ENCODE assay signal across 14 cellular contexts in genomic region chr17:50364715-50365114, GRCh38. TPM values are rescaled to one million over a fixed set of nuclear protein-coding genes. Genes with fewer than 3 reads are reported as not detected.
A peak's percentile ranks its signal among the peaks of the same experiment; 100 is the strongest.
DNase-seq lines count a peak whose midpoint lies in the region; ATAC-seq, FAIRE-seq and TF ChIP-seq lines count a peak whose summit lies in the region.
"Had no signal": no experiment of that assay in that cellular context is flagged by ENCODE, and none has a peak within 500 bp of the region (broad histone marks: within the 10 kb centered on the region; RNA-seq: fewer than 3 reads in every experiment).

No MANE protein-coding gene starts in this region.

- in situ Hi-C loops in GM12878 (cut with MboI) = loop anchor here (5.0 kb wide), 1 partner anchor 48 kb away; no protein-coding TSS in a partner anchor

- intact Hi-C loops in GM12878 (cut with micrococcal nuclease; ENCODE audit: unreplicated experiment) = no loop called here
- intact Hi-C loops in activated T-helper 1 cell treated with anti-CD3 and anti-CD28 coated beads, Interleukin-12 subunit alpha, Interleukin-12 subunit beta, Interleukin-2, Interleukin-4 antibody, amounts not matched to agents 30 ng/mL and 10 ng/mL and 1 ng/mL, durations not matched to agents 14 hours and 24 hours and 36 hours (cut with micrococcal nuclease) = no loop called here

- H3K27me3 ChIP-seq in GM12878 (replicated peaks in 1 of 2; ENCODE audit: control insufficient read depth in 2 of 2, insufficient read depth in 2 of 2, low read length in 1 of 2) = no peaks in the 10 kb centered on the region
- H3K27me3 ChIP-seq: BLaER1 treated with 17β-estradiol and CSF1 and Interleukin-3, amounts not matched to agents 10 nM and 100 nM had no signal

- CTCF ChIA-PET in GM12878 (lab: Yijun Ruan, JAX) = interaction anchor here (0.6 to 2.2 kb wide), 5 partner anchors 24 to 103 kb away, joined by 3 to 9 read pairs (median 3); partner anchors contain the start of gene LRRC59

- POLR2A ChIA-PET in GM12878 (lab: Charles Lee) = interaction anchor here (2.3 kb wide), 1 partner anchor 32 kb away, joined by 9 read pairs; the partner anchor contains the start of gene LRRC59

- ATAC-seq in GM12878 (no peak), HG03457 (IDR thresholded peaks at IDR 0.05; ENCODE audit: unreplicated experiment) (no peak), GM18870 (IDR thresholded peaks at IDR 0.05; ENCODE audit: unreplicated experiment) (no peak)

- SMC1A ChIA-PET in GM12878 (lab: Charles Lee; ENCODE audit: uncharacterized antibody, unreplicated experiment) = no interaction called here

- peak; percentile 16 for TF ChIP-seq CTCF in HFF-Myc (IDR thresholded peaks at IDR 0.05; ENCODE audit: low read depth, low read length, missing control alignments)
- no peak for TF ChIP-seq CTCF in GM12878 (IDR thresholded peaks at IDR 0.05 in 2 of 3, conservative IDR thresholded peaks at IDR 0.05 in 1 of 3; ENCODE audit: control insufficient read depth in 2 of 3, extremely low read depth in 1 of 3, insufficient read depth in 1 of 3, low read depth in 3 of 3, low read length in 3 of 3)

- H3K4me2 ChIP-seq in GM12878 (ENCODE audit: control insufficient read depth, insufficient read depth) = no peak overlapping the region

- H3K9me3 Mint-ChIP-seq in activated T-helper 1 cell treated with anti-CD3 and anti-CD28 coated beads, Interleukin-12 subunit alpha, Interleukin-12 subunit beta, Interleukin-2, Interleukin-4 antibody, amounts not matched to agents 30 ng/mL and 10 ng/mL and 1 ng/mL, durations not matched to agents 14 hours and 24 hours and 36 hours = no peaks in the 10 kb centered on the region
- H3K9me3 Mint-ChIP-seq: stimulated activated naive CD8-positive, alpha-beta T cell treated with anti-CD3 and anti-CD28 coated beads, Interleukin-15, Interleukin-2, amounts not matched to agents 100 ng/mL and 50 ng/mL, for 24 hours had no signal

- DNase-seq in AG08395 (ENCODE audit: low spot score) (peak; percentile 57), HFF-Myc (ENCODE audit: extremely low read depth, low read depth) (no peak), GM12878 (ENCODE audit: low read depth, low spot score) (no peak), islet precursor cell (peak; percentile 89), NCI-H524 treated with DMSO at 0.1 percent for 48 hours (lab: John Stamatoyannopoulos, UW) (no peak)
- DNase-seq in activated T-helper 1 cell treated with anti-CD3 and anti-CD28 coated beads, Interleukin-12 subunit alpha, Interleukin-12 subunit beta, Interleukin-2, Interleukin-4 antibody, amounts not matched to agents 30 ng/mL and 10 ng/mL and 1 ng/mL, durations not matched to agents 14 hours and 24 hours and 36 hours (ENCODE audit: low spot score) = no peak
- DNase-seq: midbrain; NCI-H1417 treated with DMSO at 0.1 percent for 48 hours; SIG-M5; stimulated activated CD4-positive, alpha-beta T cell treated with anti-CD3 and anti-CD28 coated beads, Interleukin-4, amount 100 ng/mL, for 1 hour had no signal

- H3K9ac ChIP-seq in GM12878 (ENCODE audit: control insufficient read depth, insufficient read depth, low read length) = no peak overlapping the region

- H3K27ac ChIP-seq in GM12878 (ENCODE audit: control insufficient read depth, insufficient read depth) = no peak overlapping the region
- H3K27ac ChIP-seq: BLaER1 treated with 17β-estradiol and CSF1 and Interleukin-3, amounts not matched to agents 10 nM and 100 nM had no signal

- FAIRE-seq in GM12878 (lab: Jason Lieb, UNC) = no peak

- no peaks in the 10 kb centered on the region for H3K4me1 ChIP-seq in GM12878 (ENCODE audit: control insufficient read depth, insufficient read depth, low read length)

- H3K4me1 Mint-ChIP-seq in activated T-helper 1 cell treated with anti-CD3 and anti-CD28 coated beads, Interleukin-12 subunit alpha, Interleukin-12 subunit beta, Interleukin-2, Interleukin-4 antibody, amounts not matched to agents 30 ng/mL and 10 ng/mL and 1 ng/mL, durations not matched to agents 14 hours and 24 hours and 36 hours (ENCODE audit: low read depth) = peaks cover 9% of the 10 kb centered on the region

- no peaks in the 10 kb centered on the region for H4K20me1 ChIP-seq in GM12878 (ENCODE audit: control insufficient read depth, insufficient read depth)

- TF ChIP-seq EP300 in GM12878 (IDR thresholded peaks at IDR 0.05; ENCODE audit: borderline replicate concordance in 1 of 2, control insufficient read depth in 1 of 2, low read depth in 2 of 2, low read length in 2 of 2) = no peak

- BruUV-seq in GM12878 (replicated peaks; lab: Mats Ljungman, UMichigan) = no TSS peak

- H3K27ac Mint-ChIP-seq in activated T-helper 1 cell treated with anti-CD3 and anti-CD28 coated beads, Interleukin-12 subunit alpha, Interleukin-12 subunit beta, Interleukin-2, Interleukin-4 antibody, amounts not matched to agents 30 ng/mL and 10 ng/mL and 1 ng/mL, durations not matched to agents 14 hours and 24 hours and 36 hours = no peak overlapping the region
- H3K27ac Mint-ChIP-seq: stimulated activated naive CD8-positive, alpha-beta T cell treated with anti-CD3 and anti-CD28 coated beads, Interleukin-15, Interleukin-2, amounts not matched to agents 100 ng/mL and 50 ng/mL, for 24 hours had no signal

- no peaks in the 10 kb centered on the region for H3K9me3 ChIP-seq in GM12878 (replicated peaks; ENCODE audit: control insufficient read depth, insufficient read depth, low read length)
- H3K9me3 ChIP-seq: BLaER1 treated with 17β-estradiol and CSF1 and Interleukin-3, amounts not matched to agents 10 nM and 100 nM had no signal

- no peak overlapping the region for H3K4me3 Mint-ChIP-seq in activated T-helper 1 cell treated with anti-CD3 and anti-CD28 coated beads, Interleukin-12 subunit alpha, Interleukin-12 subunit beta, Interleukin-2, Interleukin-4 antibody, amounts not matched to agents 30 ng/mL and 10 ng/mL and 1 ng/mL, durations not matched to agents 14 hours and 24 hours and 36 hours
- H3K4me3 Mint-ChIP-seq: stimulated activated naive CD8-positive, alpha-beta T cell treated with anti-CD3 and anti-CD28 coated beads, Interleukin-15, Interleukin-2, amounts not matched to agents 100 ng/mL and 50 ng/mL, for 24 hours had no signal

- peaks cover 17% of the 10 kb centered on the region for H3K36me3 Mint-ChIP-seq in activated T-helper 1 cell treated with anti-CD3 and anti-CD28 coated beads, Interleukin-12 subunit alpha, Interleukin-12 subunit beta, Interleukin-2, Interleukin-4 antibody, amounts not matched to agents 30 ng/mL and 10 ng/mL and 1 ng/mL, durations not matched to agents 14 hours and 24 hours and 36 hours (ENCODE audit: low read depth)

- peak; percentile 42; the same call in 1 of the 2 replicates for TF ChIP-seq POLR2A in GM12878 (IDR thresholded peaks at IDR 0.05; ENCODE audit: low read depth, low read length)

- no peak overlapping the region for H3K4me3 ChIP-seq in HFF-Myc (replicated peaks; ENCODE audit: low read depth, low read length)
- H3K4me3 ChIP-seq in GM12878 = no peak overlapping the region
- H3K4me3 ChIP-seq: BLaER1 treated with 17β-estradiol and CSF1 and Interleukin-3, amounts not matched to agents 10 nM and 100 nM had no signal

- H2AFZ ChIP-seq in GM12878 (ENCODE audit: control insufficient read depth, low read depth, low read length) = no peak overlapping the region

- peaks cover 21 to 24% of the 10 kb centered on the region in 2 experiments for H3K36me3 ChIP-seq in GM12878 (ENCODE audit: control insufficient read depth in 2 of 2, insufficient read depth in 2 of 2, low read length in 1 of 2)

- H3K79me2 ChIP-seq in GM12878 (ENCODE audit: control insufficient read depth, insufficient read depth, low read length) = no peaks in the 10 kb centered on the region; the same call in 1 of the 2 replicates

- TF ChIP-seq RAD21 in GM12878 (IDR thresholded peaks at IDR 0.05; ENCODE audit: insufficient read depth, low read depth, low read length) = no peak

- 85% methylated on average over 9 of the region's 9 CpGs for WGBS in GM12878 (ENCODE audit: insufficient coverage, insufficient replicate concordance, low lambda C conversion rate, missing lambda C conversion rate)

- no peaks in the 10 kb centered on the region for H3K27me3 Mint-ChIP-seq in activated T-helper 1 cell treated with anti-CD3 and anti-CD28 coated beads, Interleukin-12 subunit alpha, Interleukin-12 subunit beta, Interleukin-2, Interleukin-4 antibody, amounts not matched to agents 30 ng/mL and 10 ng/mL and 1 ng/mL, durations not matched to agents 14 hours and 24 hours and 36 hours (ENCODE audit: insufficient read depth)
- H3K27me3 Mint-ChIP-seq: stimulated activated naive CD8-positive, alpha-beta T cell treated with anti-CD3 and anti-CD28 coated beads, Interleukin-15, Interleukin-2, amounts not matched to agents 100 ng/mL and 50 ng/mL, for 24 hours had no signal

- RAD21 ChIA-PET in GM12878 (lab: Charles Lee; ENCODE audit: unreplicated experiment) = no interaction called here

RNA-seq across cellular contexts. Expression of gene MRPL27, which starts 8.3 kb away (rescaled TPM):
- total RNA-seq in GM12878 (2013; cell fraction: nucleolus; rRNA removed) = 42.6 and 54.2 TPM in 2 replicates
- total RNA-seq in GM12878 (2014; rRNA removed) = 79.4 and 88.6 TPM in 2 replicates
- total RNA-seq in GM12878 (2014; rRNA removed; fragmentation: Illumina TruSeq; extraction: Trizol) = 104 TPM in 2 replicates
- 83.0 and 87.9 TPM in 2 replicates for total RNA-seq in GM12878 (2021)
- polyA plus RNA-seq in GM12878 (2011; ENCODE audit: low read depth) = 68.9 TPM
- polyA plus RNA-seq in GM12878 (2011; rRNA removed) = 109 and 154 TPM in 2 replicates
- polyA plus RNA-seq in GM12878 (2011; cell fraction: cytosol; rRNA removed) = 185 and 201 TPM in 2 replicates
- polyA plus RNA-seq in GM12878 (2011; cell fraction: nucleus; rRNA removed) = 74.8 and 78.7 TPM in 2 replicates
- 52.5 and 54.3 TPM in 2 replicates for polyA plus RNA-seq in GM12878 (2012)
- 95.2 and 101 TPM in 2 replicates for polyA plus RNA-seq in GM12878 (2014; fragmentation: Illumina TruSeq; extraction: Trizol)
- polyA plus RNA-seq in GM12878 (2014; fragmentation: Nextera tagmentation; extraction: Ambion mirVana) = 100 to 1,000 TPM; 380 to 390 TPM
- 102 and 109 TPM in 2 replicates for polyA plus RNA-seq in GM12878 (2014; rRNA removed)
- 100 to 1,000 TPM; 224 to 244 TPM for polyA plus RNA-seq in GM12878 (2016; fragmentation: Nextera tagmentation; extraction: Ambion mirVana)
- 80.9 and 89.4 TPM in 2 replicates for polyA minus RNA-seq in GM12878 (2011; rRNA and poly(A)+ RNA removed)
- 18.0 and 19.5 TPM in 2 replicates for polyA minus RNA-seq in GM12878 (2011; cell fraction: cytosol; rRNA and poly(A)+ RNA removed)
- polyA minus RNA-seq in GM12878 (2011; cell fraction: nucleus; rRNA and poly(A)+ RNA removed) = 29.4 and 44.1 TPM in 2 replicates
- total RNA-seq in activated T-helper 1 cell treated with anti-CD3 and anti-CD28 coated beads, Interleukin-12 subunit alpha, Interleukin-12 subunit beta, Interleukin-2, Interleukin-4 antibody, amounts not matched to agents 30 ng/mL and 10 ng/mL and 1 ng/mL, durations not matched to agents 14 hours and 24 hours and 36 hours = 73.4 and 78.7 TPM in 2 replicates

RNA-seq across cellular contexts. Expression of gene EME1, which starts 8.3 kb away (rescaled TPM):
- total RNA-seq in GM12878 (2013; cell fraction: nucleolus; rRNA removed) = 21.7 and 26.6 TPM in 2 replicates
- total RNA-seq in GM12878 (2014; rRNA removed) = 17.7 and 19.7 TPM in 2 replicates
- 18.1 and 20.6 TPM in 2 replicates for total RNA-seq in GM12878 (2014; rRNA removed; fragmentation: Illumina TruSeq; extraction: Trizol)
- total RNA-seq in GM12878 (2021) = 16.8 and 20.8 TPM in 2 replicates
- polyA plus RNA-seq in GM12878 (2011; ENCODE audit: low read depth) = 10.7 TPM
- polyA plus RNA-seq in GM12878 (2011; rRNA removed) = 31.3 and 31.8 TPM in 2 replicates
- polyA plus RNA-seq in GM12878 (2011; cell fraction: cytosol; rRNA removed) = 22.9 and 24.6 TPM in 2 replicates
- polyA plus RNA-seq in GM12878 (2011; cell fraction: nucleus; rRNA removed) = 95.0 and 154 TPM in 2 replicates
- 20.0 and 25.2 TPM in 2 replicates for polyA plus RNA-seq in GM12878 (2012)
- 23.2 and 26.9 TPM in 2 replicates for polyA plus RNA-seq in GM12878 (2014; fragmentation: Illumina TruSeq; extraction: Trizol)
- polyA plus RNA-seq in GM12878 (2014; fragmentation: Nextera tagmentation; extraction: Ambion mirVana) = 10 to 100 TPM; 13.8 to 16.7 TPM
- polyA plus RNA-seq in GM12878 (2014; rRNA removed) = 22.9 and 23.7 TPM in 2 replicates
- polyA plus RNA-seq in GM12878 (2016; fragmentation: Nextera tagmentation; extraction: Ambion mirVana) = 10 to 100 TPM; 32.6 to 40.5 TPM
- polyA minus RNA-seq in GM12878 (2011; rRNA and poly(A)+ RNA removed) = 14.3 and 16.9 TPM in 2 replicates
- 4.4 and 5.9 TPM in 2 replicates for polyA minus RNA-seq in GM12878 (2011; cell fraction: cytosol; rRNA and poly(A)+ RNA removed)
- 11.7 and 13.2 TPM in 2 replicates for polyA minus RNA-seq in GM12878 (2011; cell fraction: nucleus; rRNA and poly(A)+ RNA removed)
- total RNA-seq in activated T-helper 1 cell treated with anti-CD3 and anti-CD28 coated beads, Interleukin-12 subunit alpha, Interleukin-12 subunit beta, Interleukin-2, Interleukin-4 antibody, amounts not matched to agents 30 ng/mL and 10 ng/mL and 1 ng/mL, durations not matched to agents 14 hours and 24 hours and 36 hours = 27.7 and 32.9 TPM in 2 replicates

RNA-seq across cellular contexts. Expression of gene XYLT2, which starts 18.8 kb away (rescaled TPM):
- total RNA-seq in GM12878 (2013; cell fraction: nucleolus; rRNA removed) = 47.5 and 54.0 TPM in 2 replicates
- 19.0 and 20.6 TPM in 2 replicates for total RNA-seq in GM12878 (2014; rRNA removed)
- 5.9 and 7.2 TPM in 2 replicates for total RNA-seq in GM12878 (2014; rRNA removed; fragmentation: Illumina TruSeq; extraction: Trizol)
- 19.0 and 20.1 TPM in 2 replicates for total RNA-seq in GM12878 (2021)
- 3.8 TPM for polyA plus RNA-seq in GM12878 (2011; ENCODE audit: low read depth)
- polyA plus RNA-seq in GM12878 (2011; rRNA removed) = 7.6 and 17.0 TPM in 2 replicates
- polyA plus RNA-seq in GM12878 (2011; cell fraction: cytosol; rRNA removed) = 16.8 and 25.9 TPM in 2 replicates
- polyA plus RNA-seq in GM12878 (2011; cell fraction: nucleus; rRNA removed) = 49.6 and 54.4 TPM in 2 replicates
- 10.1 and 10.7 TPM in 2 replicates for polyA plus RNA-seq in GM12878 (2012)
- 1.9 and 5.8 TPM in 2 replicates for polyA plus RNA-seq in GM12878 (2014; fragmentation: Illumina TruSeq; extraction: Trizol)
- 1 to 10 TPM in 1 of 2 experiments, under 1 TPM in 1; 0.82 to 1.5 TPM for polyA plus RNA-seq in GM12878 (2014; fragmentation: Nextera tagmentation; extraction: Ambion mirVana)
- 15.3 and 17.9 TPM in 2 replicates for polyA plus RNA-seq in GM12878 (2014; rRNA removed)
- 10 to 100 TPM; 11.2 to 14.7 TPM for polyA plus RNA-seq in GM12878 (2016; fragmentation: Nextera tagmentation; extraction: Ambion mirVana)
- polyA minus RNA-seq in GM12878 (2011; rRNA and poly(A)+ RNA removed) = 19.5 and 36.3 TPM in 2 replicates
- polyA minus RNA-seq in GM12878 (2011; cell fraction: cytosol; rRNA and poly(A)+ RNA removed) = 15.2 and 16.1 TPM in 2 replicates
- polyA minus RNA-seq in GM12878 (2011; cell fraction: nucleus; rRNA and poly(A)+ RNA removed) = 13.2 and 20.3 TPM in 2 replicates
- 63.0 and 63.9 TPM in 2 replicates for total RNA-seq in activated T-helper 1 cell treated with anti-CD3 and anti-CD28 coated beads, Interleukin-12 subunit alpha, Interleukin-12 subunit beta, Interleukin-2, Interleukin-4 antibody, amounts not matched to agents 30 ng/mL and 10 ng/mL and 1 ng/mL, durations not matched to agents 14 hours and 24 hours and 36 hours

RNA-seq across cellular contexts. Expression of gene LRRC59, which starts 32.6 kb away (rescaled TPM):
- 44.7 and 47.5 TPM in 2 replicates for total RNA-seq in GM12878 (2013; cell fraction: nucleolus; rRNA removed)
- 64.3 and 72.4 TPM in 2 replicates for total RNA-seq in GM12878 (2014; rRNA removed)
- 49.2 and 54.2 TPM in 2 replicates for total RNA-seq in GM12878 (2014; rRNA removed; fragmentation: Illumina TruSeq; extraction: Trizol)
- 79.2 and 82.2 TPM in 2 replicates for total RNA-seq in GM12878 (2021)
- polyA plus RNA-seq in GM12878 (2011; ENCODE audit: low read depth) = 37.4 TPM
- 34.1 and 53.4 TPM in 2 replicates for polyA plus RNA-seq in GM12878 (2011; rRNA removed)
- polyA plus RNA-seq in GM12878 (2011; cell fraction: cytosol; rRNA removed) = 40.1 and 42.1 TPM in 2 replicates
- 34.9 and 44.1 TPM in 2 replicates for polyA plus RNA-seq in GM12878 (2011; cell fraction: nucleus; rRNA removed)
- 43.8 and 56.7 TPM in 2 replicates for polyA plus RNA-seq in GM12878 (2012)
- polyA plus RNA-seq in GM12878 (2014; fragmentation: Illumina TruSeq; extraction: Trizol) = 59.2 and 70.4 TPM in 2 replicates
- 10 to 100 TPM in 1 of 2 experiments, 1 to 10 TPM in 1; 8.8 to 17.9 TPM for polyA plus RNA-seq in GM12878 (2014; fragmentation: Nextera tagmentation; extraction: Ambion mirVana)
- polyA plus RNA-seq in GM12878 (2014; rRNA removed) = 55.7 and 63.3 TPM in 2 replicates
- polyA plus RNA-seq in GM12878 (2016; fragmentation: Nextera tagmentation; extraction: Ambion mirVana) = 10 to 100 TPM; 75.5 to 81.2 TPM
- polyA minus RNA-seq in GM12878 (2011; rRNA and poly(A)+ RNA removed) = 53.7 and 74.0 TPM in 2 replicates
- polyA minus RNA-seq in GM12878 (2011; cell fraction: cytosol; rRNA and poly(A)+ RNA removed) = 17.4 and 25.3 TPM in 2 replicates
- polyA minus RNA-seq in GM12878 (2011; cell fraction: nucleus; rRNA and poly(A)+ RNA removed) = 22.2 and 37.4 TPM in 2 replicates
- total RNA-seq in activated T-helper 1 cell treated with anti-CD3 and anti-CD28 coated beads, Interleukin-12 subunit alpha, Interleukin-12 subunit beta, Interleukin-2, Interleukin-4 antibody, amounts not matched to agents 30 ng/mL and 10 ng/mL and 1 ng/mL, durations not matched to agents 14 hours and 24 hours and 36 hours = 113 and 116 TPM in 2 replicates

Comparison
In these comparisons a context has a peak if more than half of its experiments do, and no peak if none do; other contexts are left out.
1. DNase-seq: peak in AG08395 (single experiment) and islet precursor cell (single experiment); none in HFF-Myc (single experiment), GM12878 (single experiment), NCI-H524 treated with DMSO at 0.1 percent for 48 hours (single experiment) and activated T-helper 1 cell treated with anti-CD3 and anti-CD28 coated beads, Interleukin-12 subunit alpha, Interleukin-12 subunit beta, Interleukin-2, Interleukin-4 antibody, amounts not matched to agents 30 ng/mL and 10 ng/mL and 1 ng/mL, durations not matched to agents 14 hours and 24 hours and 36 hours (single experiment).